ENCODE assay signal across 19 cellular contexts in the genomic region with DNA sequence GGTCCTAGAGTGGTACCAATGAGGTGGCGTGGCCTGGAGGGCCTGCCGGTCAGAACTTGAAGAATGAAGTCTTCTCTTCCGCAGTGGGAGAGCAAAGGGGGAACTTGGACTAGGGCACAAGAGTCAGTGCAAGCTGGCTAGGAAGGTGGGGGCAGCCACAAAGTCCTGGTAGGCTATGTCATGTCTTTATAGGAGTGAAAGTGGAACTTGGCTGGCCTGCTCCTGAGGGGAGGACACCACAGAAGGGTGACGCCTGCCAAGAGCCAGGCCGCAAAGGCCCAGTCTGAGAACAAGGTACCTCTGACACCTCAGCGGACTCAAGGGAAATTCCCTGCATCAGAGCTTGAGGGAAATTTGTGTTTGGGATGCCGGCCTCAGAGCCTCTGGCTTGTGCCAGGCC. TPM values are rescaled to one million over a fixed set of nuclear protein-coding genes. Genes with fewer than 3 reads are reported as not detected.
DNase-seq lines count a peak whose midpoint lies in the region; ATAC-seq and TF ChIP-seq lines count a peak whose summit lies in the region.
"Had no signal": no experiment of that assay in that cellular context is flagged by ENCODE, and none has a peak within 500 bp of the region (broad histone marks: within the 10 kb centered on the region; RNA-seq: fewer than 3 reads in every experiment).

No MANE protein-coding gene starts in this region.

- H3K4me1 ChIP-seq in breast epithelium (peaks cover 0 to 4% of the 10 kb centered on the region in 2 donors), esophagus muscularis mucosa (peaks cover 1 to 23% (median 15%) of the 10 kb centered on the region in 4 donors), mesenchymal stem cell (ENCODE audit: control insufficient read depth, insufficient read depth, low read depth, low read length) (peaks cover 4% of the 10 kb centered on the region)

- ATAC-seq in GM18858 (IDR thresholded peaks at IDR 0.05; ENCODE audit: unreplicated experiment), result no peak
- ATAC-seq in GM18519 (IDR thresholded peaks at IDR 0.05; ENCODE audit: low FRiP score, unreplicated experiment), result no peak
- ATAC-seq in GM21447 (IDR thresholded peaks at IDR 0.05; ENCODE audit: unreplicated experiment), result no peak
- ATAC-seq: GM12878 had no signal

- CTCF ChIA-PET in MCF 10A (lab: Yijun Ruan, JAX), result no interaction called here

- no peak overlapping the region for H2BK120ac ChIP-seq in mesenchymal stem cell (ENCODE audit: low read depth, low read length)

- peak overlapping the region in 1 of 2 experiments; percentile 6 for H2BK12ac ChIP-seq in mesenchymal stem cell (ENCODE audit: low read length in 2 of 2)

- no peaks in the 10 kb centered on the region for H3K9me3 Mint-ChIP-seq in MCF 10A (ENCODE audit: unreplicated experiment)
- H3K9me3 Mint-ChIP-seq: CD4-positive, alpha-beta memory T cell had no signal

- no peak overlapping the region for H2AK5ac ChIP-seq in mesenchymal stem cell (ENCODE audit: low read length, severe bottlenecking)

- no TSS peak for BruUV-seq in MCF 10A (replicated peaks; lab: Mats Ljungman, UMichigan)

- DNase-seq in breast epithelium (ENCODE audit: low spot score in 2 of 2), result peak in 1 of 2 donors; percentile 88
- no peak for DNase-seq in MCF 10A (ENCODE audit: unreplicated experiment)
- DNase-seq in esophagus muscularis mucosa (ENCODE audit: extremely low spot score), result peak; percentile 90
- no peak for DNase-seq in mesenchymal stem cell
- DNase-seq in AG08395 (ENCODE audit: low spot score), result no peak
- DNase-seq: activated CD4-positive, CD25-positive, alpha-beta regulatory T cell; activated naive CD4-positive, alpha-beta T cell treated with Interleukin-2 at 50 U/mL for 16 hours; effector CD8-positive, alpha-beta T cell; EL; foreskin fibroblast; NCI-H345; stimulated activated CD4-positive, alpha-beta T cell treated with anti-CD3 and anti-CD28 coated beads, Interleukin-2, amount 100 ng/mL, for 24 hours had no signal

- H2AFZ ChIP-seq in mesenchymal stem cell (ENCODE audit: low read depth, low read length), result no peak overlapping the region

- H3K79me1 ChIP-seq in mesenchymal stem cell (replicated peaks; ENCODE audit: low read length, poor library complexity, severe bottlenecking), result no peaks in the 10 kb centered on the region

- peaks cover 9% of the 10 kb centered on the region for H3K4me1 Mint-ChIP-seq in MCF 10A (ENCODE audit: insufficient read depth, unreplicated experiment)
- H3K4me1 Mint-ChIP-seq: CD4-positive, alpha-beta memory T cell had no signal

- no peaks in the 10 kb centered on the region for H3K27me3 Mint-ChIP-seq in MCF 10A (ENCODE audit: insufficient read depth, unreplicated experiment)

- H4K8ac ChIP-seq in mesenchymal stem cell (ENCODE audit: low read length), result no peak overlapping the region

- TF ChIP-seq POLR2A in breast epithelium (IDR thresholded peaks at IDR 0.05) (no peak), esophagus muscularis mucosa (IDR thresholded peaks at IDR 0.05; ENCODE audit: low read depth) (no peak)

- no peak overlapping the region for H3K14ac ChIP-seq in mesenchymal stem cell (ENCODE audit: low read length in 2 of 2)

- no peaks in the 10 kb centered on the region for H3K36me3 ChIP-seq in breast epithelium
- H3K36me3 ChIP-seq in esophagus muscularis mucosa, result no peaks in the 10 kb centered on the region
- H3K36me3 ChIP-seq in mesenchymal stem cell (ENCODE audit: control insufficient read depth in 1 of 2, insufficient read depth in 2 of 2, low read depth in 1 of 2, low read length in 2 of 2), result no peaks in the 10 kb centered on the region
- H3K36me3 ChIP-seq: tibial artery had no signal

- H3K27me3 ChIP-seq in breast epithelium (no peaks in the 10 kb centered on the region), esophagus muscularis mucosa (no peaks in the 10 kb centered on the region), mesenchymal stem cell (ENCODE audit: control insufficient read depth in 1 of 2, insufficient read depth in 1 of 2, low read length in 2 of 2) (no peaks in the 10 kb centered on the region)
- H3K27me3 ChIP-seq: tibial artery had no signal

- H3K4me3 ChIP-seq in breast epithelium, result no peak overlapping the region
- H3K4me3 ChIP-seq in esophagus muscularis mucosa, result no peak overlapping the region
- H3K4me3 ChIP-seq in mesenchymal stem cell (ENCODE audit: insufficient read depth in 1 of 2, low read depth in 1 of 2, low read length in 2 of 2), result no peak overlapping the region
- H3K4me3 ChIP-seq: GM12878, tibial artery had no signal

- TF ChIP-seq EP300 in esophagus muscularis mucosa (IDR thresholded peaks at IDR 0.05), result no peak

- H2BK15ac ChIP-seq in mesenchymal stem cell (ENCODE audit: low read depth, poor library complexity, severe bottlenecking), result peak overlapping the region; percentile 60

- 61% methylated on average over 4 of the region's 7 CpGs for WGBS in esophagus muscularis mucosa
- WGBS in mesenchymal stem cell, result 97% methylated on average over 7 of the region's 7 CpGs

- no peak overlapping the region for H3K27ac Mint-ChIP-seq in MCF 10A (ENCODE audit: low read depth, unreplicated experiment)
- H3K27ac Mint-ChIP-seq: CD4-positive, alpha-beta memory T cell had no signal

- no peak overlapping the region for H3K9ac ChIP-seq in mesenchymal stem cell (ENCODE audit: low read length)

- H3K4me3 Mint-ChIP-seq in MCF 10A (ENCODE audit: unreplicated experiment), result no peak overlapping the region
- H3K4me3 Mint-ChIP-seq: CD4-positive, alpha-beta memory T cell had no signal

- H2BK5ac ChIP-seq in mesenchymal stem cell (ENCODE audit: low read depth, low read length, poor library complexity, severe bottlenecking), result no peak overlapping the region

- H3K36me3 Mint-ChIP-seq in MCF 10A (ENCODE audit: insufficient read depth, unreplicated experiment), result no peaks in the 10 kb centered on the region
- H3K36me3 Mint-ChIP-seq: CD4-positive, alpha-beta memory T cell had no signal

- H3K4ac ChIP-seq in mesenchymal stem cell (ENCODE audit: low read depth in 1 of 2, low read length in 2 of 2), result peak overlapping the region in 1 of 2 experiments; percentile 37

- H4K91ac ChIP-seq in mesenchymal stem cell (ENCODE audit: low read length), result no peak overlapping the region

- H3K27ac ChIP-seq in breast epithelium, result peak overlapping the region; percentile 84 to 85
- no peak overlapping the region for H3K27ac ChIP-seq in esophagus muscularis mucosa (replicated peaks in 1 of 4)
- no peak overlapping the region for H3K27ac ChIP-seq in mesenchymal stem cell (ENCODE audit: low read length, poor library complexity, severe bottlenecking)
- H3K27ac ChIP-seq: 22Rv1, tibial artery had no signal

- no peak overlapping the region for H3K4me2 ChIP-seq in mesenchymal stem cell (ENCODE audit: low read length, poor library complexity, severe bottlenecking)

- H3K18ac ChIP-seq in mesenchymal stem cell (ENCODE audit: low read depth in 1 of 2, low read length in 2 of 2), result peak overlapping the region in 1 of 2 experiments; percentile 13

- TF ChIP-seq CTCF in breast epithelium (IDR thresholded peaks at IDR 0.05), result no peak
- TF ChIP-seq CTCF in MCF 10A (IDR thresholded peaks at IDR 0.05; ENCODE audit: unreplicated experiment), result no peak
- no peak for TF ChIP-seq CTCF in esophagus muscularis mucosa (IDR thresholded peaks at IDR 0.05)

- no peak overlapping the region for H3K23ac ChIP-seq in mesenchymal stem cell (ENCODE audit: low read length in 2 of 2)

- no peaks in the 10 kb centered on the region for H3K9me3 ChIP-seq in breast epithelium
- H3K9me3 ChIP-seq in esophagus muscularis mucosa, result no peaks in the 10 kb centered on the region
- no peaks in the 10 kb centered on the region for H3K9me3 ChIP-seq in mesenchymal stem cell (ENCODE audit: control insufficient read depth, low read length)
- H3K9me3 ChIP-seq: tibial artery had no signal

- POLR2A ChIA-PET in MCF 10A (lab: Yijun Ruan, JAX), result interaction anchor here (1.3 kb wide), 1 partner anchor 16 kb away, joined by 5 read pairs; no protein-coding TSS in a partner anchor

- intact Hi-C loops in breast epithelium (cut with DNase I; ENCODE audit: low total_unique reads) (no loop called here), MCF 10A (cut with micrococcal nuclease) (no loop called here), esophagus muscularis mucosa (cut with DNase I) (no loop called here)

RNA-seq across cellular contexts. Expression of a gene that starts 32.2 kb away (rescaled TPM):
- total RNA-seq in breast epithelium (10 to 100 TPM; 34.8 to 67.0 (median 42.9) TPM), MCF 10A (2022) (134 and 150 TPM in 2 replicates), esophagus muscularis mucosa (100 to 1,000 TPM; 238 to 335 (median 267) TPM)
- polyA plus RNA-seq in mesenchymal stem cell (2013, experiment 1 of 2), result 33.5 TPM
- polyA plus RNA-seq in mesenchymal stem cell (2013, experiment 2 of 2), result 34.0 TPM

Comparison
In these comparisons a context has a peak if more than half of its experiments do, and no peak if none do; other contexts are left out.
1. H3K27ac ChIP-seq: peak in breast epithelium (2 of 2); none in esophagus muscularis mucosa (0 of 4) and mesenchymal stem cell (single experiment).